ENCODE assay signal across 8 cellular contexts in genomic region chr19:57103573-57104277, GRCh38. TPM values are rescaled to one million over a fixed set of nuclear protein-coding genes. Genes with fewer than 3 reads are reported as not detected.
A peak's percentile ranks its signal among the peaks of the same experiment; 100 is the strongest.
DNase-seq lines count a peak whose midpoint lies in the region; ATAC-seq and TF ChIP-seq lines count a peak whose summit lies in the region.

No MANE protein-coding gene starts in this region.

- peak; percentile 77 for TF ChIP-seq CTCF in GM12873 (IDR thresholded peaks at IDR 0.05; ENCODE audit: insufficient read depth, low read depth, low read length, missing control alignments)
- peak; percentile 70 for TF ChIP-seq CTCF in endothelial cell (IDR thresholded peaks at IDR 0.05; ENCODE audit: unreplicated experiment)

- no peaks in the 10 kb centered on the region for H3K4me1 Mint-ChIP-seq in endothelial cell (ENCODE audit: unreplicated experiment)

- H3K4me3 Mint-ChIP-seq in endothelial cell (ENCODE audit: unreplicated experiment): no peak overlapping the region

- peaks cover 17% of the 10 kb centered on the region for H3K9me3 Mint-ChIP-seq in endothelial cell (ENCODE audit: unreplicated experiment)

- ATAC-seq in HG02759 (IDR thresholded peaks at IDR 0.05; ENCODE audit: unreplicated experiment): no peak

- H3K27me3 Mint-ChIP-seq in endothelial cell (ENCODE audit: unreplicated experiment): peaks cover 6% of the 10 kb centered on the region

- peak; percentile 58 for DNase-seq in A172 (ENCODE audit: low spot score)
- peak; percentile 21 for DNase-seq in NCI-H774 (lab: John Stamatoyannopoulos, UW)
- peak; percentile 72 for DNase-seq in activated CD8-positive, alpha-beta memory T cell treated with anti-CD3 and anti-CD28 coated beads for 24 hours
- peak; percentile 25 for DNase-seq in endothelial cell (ENCODE audit: low spot score)
- peak; percentile 76 for DNase-seq in mucosa of gallbladder (ENCODE audit: low spot score)
- DNase-seq in stimulated activated CD8-positive, alpha-beta memory T cell treated with anti-CD3 and anti-CD28 coated beads, Interleukin-7, amount 100 ng/mL, for 24 hours (ENCODE audit: low read depth): peak; percentile 19

- H3K36me3 Mint-ChIP-seq in endothelial cell (ENCODE audit: low read depth, unreplicated experiment): peaks cover 10% of the 10 kb centered on the region

- no peak overlapping the region for H3K27ac Mint-ChIP-seq in endothelial cell (ENCODE audit: unreplicated experiment)

RNA-seq across cellular contexts. Expression of gene USP29, which starts 16.1 kb away (rescaled TPM):
- total RNA-seq in A172 (2014; rRNA removed; shearing (Covaris generic)): not detected in 2 replicates
- total RNA-seq in endothelial cell (ENCODE audit: unreplicated experiment): not detected
- total RNA-seq in mucosa of gallbladder: not detected

RNA-seq across cellular contexts. Expression of gene ZIM3, which starts 41.3 kb away (rescaled TPM):
- total RNA-seq in A172 (2014; rRNA removed; shearing (Covaris generic)): not detected in 2 replicates
- total RNA-seq in endothelial cell (ENCODE audit: unreplicated experiment) (not detected), mucosa of gallbladder (not detected)

Comparison
In these comparisons a context has a peak if more than half of its experiments do, and no peak if none do; other contexts are left out.
1. DNase-seq: peak in every context shown above with its lines; median percentile 76 in mucosa of gallbladder; 72 in activated CD8-positive, alpha-beta memory T cell treated with anti-CD3 and anti-CD28 coated beads for 24 hours; 58 in A172; 25 in endothelial cell; 21 in NCI-H774; 19 in stimulated activated CD8-positive, alpha-beta memory T cell treated with anti-CD3 and anti-CD28 coated beads, Interleukin-7, amount 100 ng/mL, for 24 hours.